39 cellular contexts compared by ENCODE assay signal in the genomic region with DNA sequence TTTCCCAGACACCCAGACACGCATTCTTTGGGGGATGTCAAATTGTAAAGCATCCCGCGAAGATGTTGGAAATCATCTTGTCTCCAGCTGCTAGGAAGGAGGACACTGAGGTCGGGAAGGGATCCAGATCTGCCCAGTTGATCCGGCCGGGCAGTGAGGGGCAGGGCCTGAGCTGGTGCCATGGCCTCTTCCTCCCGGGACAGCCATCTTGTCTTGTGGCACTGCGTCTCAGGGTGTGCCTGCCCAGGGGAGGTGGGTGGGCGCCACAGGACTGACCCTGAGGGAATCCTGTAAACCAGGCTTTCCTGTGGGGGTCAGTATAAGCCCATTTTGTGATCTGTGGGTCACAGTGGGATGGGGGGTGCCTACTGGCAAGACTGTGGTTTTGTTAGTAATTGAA.
"Had no signal": no experiment of that assay in that cellular context is flagged by ENCODE, and none has a peak within 500 bp of the region (broad histone marks: within the 10 kb centered on the region; RNA-seq: fewer than 3 reads in every experiment).

No MANE protein-coding gene starts in this region.

- DNase-seq: activated B cell treated with CpG ODN at 0.5 μM for 24 hours; activated CD4-positive, alpha-beta memory T cell treated with anti-CD3 and anti-CD28 coated beads for 36 hours; activated CD4-positive, alpha-beta T cell treated with anti-CD3 and anti-CD28 coated beads for 4 hours; activated CD4-positive, alpha-beta T cell treated with anti-CD3 and anti-CD28 coated beads, Interleukin-2, amount 10 ng/mL, durations not matched to agents 24 days and 14 days; activated CD4-positive, alpha-beta T cell treated with anti-CD3 and anti-CD28 coated beads, Interleukin-2, amount 50 U/mL, for 1 hour; activated CD4-positive, alpha-beta T cell treated with anti-CD3 and anti-CD28 coated beads, Interleukin-2, amount 50 U/mL, for 4 hours; activated CD4-positive, CD25-positive, alpha-beta regulatory T cell treated with anti-CD3 and anti-CD28 coated beads, Interleukin-2, amount 50 U/mL, for 72 hours; activated CD8-positive, alpha-beta memory T cell treated with anti-CD3 and anti-CD28 coated beads, Interleukin-2, amount 10 ng/mL, durations not matched to agents 7 days and 5 days; activated CD8-positive, alpha-beta T cell treated with anti-CD3 and anti-CD28 coated beads for 36 hours; activated effector memory CD4-positive, alpha-beta T cell treated with anti-CD3 and anti-CD28 coated beads, Interleukin-2, amount 50 U/mL, for 16 hours; activated gamma-delta T cell treated with Interleukin-2 at 50 U/mL for 16 hours; activated naive CD4-positive, alpha-beta T cell; activated naive CD4-positive, alpha-beta T cell treated with anti-CD3 and anti-CD28 coated beads for 36 hours; activated naive CD4-positive, alpha-beta T cell treated with anti-CD3 and anti-CD28 coated beads, Interleukin-2, amount 50 U/mL, for 16 hours; activated naive CD8-positive, alpha-beta T cell treated with anti-CD3 and anti-CD28 coated beads for 36 hours; activated T-cell treated with anti-CD3 and anti-CD28 coated beads for 4 hours; activated T-cell treated with anti-CD3 and anti-CD28 coated beads, Interleukin-2, amount 50 U/mL, for 1 hour; activated T-cell treated with anti-CD3 and anti-CD28 coated beads, Interleukin-2, amount 50 U/mL, for 4 hours; activated T-cell treated with anti-CD3 and anti-CD28 coated beads, Interleukin-2, amount 50 U/mL, for 72 hours; amniotic stem cell; aorta; body of pancreas; brain microvascular endothelial cell; caudate nucleus; cerebellar nuclear complex; T-helper 1 cell; T-helper 2 cell; T-helper 9 cell had no signal

- FAIRE-seq: astrocyte, TTC549 had no signal

- H3K9me3 Mint-ChIP-seq: activated B cell treated with CpG ODN at 0.5 μM for 24 hours; activated CD4-positive, alpha-beta memory T cell treated with anti-CD3 and anti-CD28 coated beads for 36 hours; activated CD4-positive, alpha-beta T cell treated with anti-CD3 and anti-CD28 coated beads, Interleukin-2, amount 10 ng/mL, durations not matched to agents 24 days and 14 days; activated CD8-positive, alpha-beta T cell treated with anti-CD3 and anti-CD28 coated beads for 36 hours; activated naive CD4-positive, alpha-beta T cell treated with anti-CD3 and anti-CD28 coated beads for 36 hours; activated naive CD4-positive, alpha-beta T cell treated with anti-CD3 and anti-CD28 coated beads, Interleukin-2, amount 50 U/mL, for 72 hours; activated T-cell treated with anti-CD3 and anti-CD28 coated beads, Interleukin-2, amount 50 U/mL, for 72 hours; activated T-helper 1 cell treated with anti-CD3 and anti-CD28 coated beads, Interleukin-12 subunit alpha, Interleukin-12 subunit beta, Interleukin-2, Interleukin-4 antibody, amounts not matched to agents 30 ng/mL and 10 ng/mL and 1 ng/mL, durations not matched to agents 14 hours and 24 hours and 36 hours; activated T-helper 17 cell treated with anti-CD3 and anti-CD28 coated beads, Interleukin-2, amount 50 U/mL, for 72 hours; central memory CD8-positive, alpha-beta T cell; T-helper 1 cell treated with Interleukin-12 subunit alpha and Interleukin-12 subunit beta and Interleukin-4 antibody, amounts not matched to agents 30 μg/mL and 1 μg/mL, for 36 hours; T-helper 2 cell treated with Interferon-gamma antibody and Interleukin-4, amounts not matched to agents 5 μg/mL and 100 μg/mL, for 36 hours had no signal

- H3K36me3 ChIP-seq: breast epithelium had no signal

- H3K4me1 Mint-ChIP-seq: activated CD4-positive, alpha-beta T cell treated with anti-CD3 and anti-CD28 coated beads, Interleukin-2, amount 10 ng/mL, durations not matched to agents 24 days and 14 days; activated CD8-positive, alpha-beta memory T cell treated with anti-CD3 and anti-CD28 coated beads, Interleukin-2, amount 10 ng/mL, durations not matched to agents 7 days and 5 days; activated T-helper 17 cell treated with anti-CD3 and anti-CD28 coated beads, Interleukin-2, amount 50 U/mL, for 72 hours; central memory CD8-positive, alpha-beta T cell had no signal

- H3K4me3 ChIP-seq: adrenal gland, body of pancreas, breast epithelium had no signal

- H3K27me3 ChIP-seq: adrenal gland, body of pancreas, brain microvascular endothelial cell, breast epithelium had no signal

- H3K27ac ChIP-seq: adrenal gland, body of pancreas, brain microvascular endothelial cell, breast epithelium, VCaP had no signal

- H3K4me1 ChIP-seq: adrenal gland, body of pancreas, breast epithelium had no signal

- H3K27me3 Mint-ChIP-seq: activated B cell treated with CpG ODN at 0.5 μM for 24 hours; activated CD4-positive, alpha-beta memory T cell treated with anti-CD3 and anti-CD28 coated beads for 36 hours; activated CD4-positive, alpha-beta T cell treated with anti-CD3 and anti-CD28 coated beads, Interleukin-2, amount 10 ng/mL, durations not matched to agents 24 days and 14 days; activated CD8-positive, alpha-beta memory T cell treated with anti-CD3 and anti-CD28 coated beads, Interleukin-2, amount 10 ng/mL, durations not matched to agents 7 days and 5 days; activated CD8-positive, alpha-beta T cell treated with anti-CD3 and anti-CD28 coated beads for 36 hours; activated naive CD8-positive, alpha-beta T cell treated with anti-CD3 and anti-CD28 coated beads for 36 hours; activated T-helper 17 cell treated with anti-CD3 and anti-CD28 coated beads, Interleukin-2, amount 50 U/mL, for 72 hours; central memory CD8-positive, alpha-beta T cell had no signal

- H3K9me3 ChIP-seq: adrenal gland, body of pancreas, breast epithelium had no signal

- H3K4me3 Mint-ChIP-seq: activated B cell treated with CpG ODN at 0.5 μM for 24 hours; activated CD4-positive, alpha-beta memory T cell treated with anti-CD3 and anti-CD28 coated beads for 36 hours; activated CD4-positive, alpha-beta T cell treated with anti-CD3 and anti-CD28 coated beads, Interleukin-2, amount 10 ng/mL, durations not matched to agents 24 days and 14 days; activated CD8-positive, alpha-beta memory T cell treated with anti-CD3 and anti-CD28 coated beads, Interleukin-2, amount 10 ng/mL, durations not matched to agents 7 days and 5 days; activated CD8-positive, alpha-beta T cell treated with anti-CD3 and anti-CD28 coated beads for 36 hours; activated naive CD4-positive, alpha-beta T cell treated with anti-CD3 and anti-CD28 coated beads for 36 hours; activated naive CD8-positive, alpha-beta T cell treated with anti-CD3 and anti-CD28 coated beads for 36 hours; activated T-cell treated with anti-CD3 and anti-CD28 coated beads, Interleukin-2, amount 50 U/mL, for 4 hours; activated T-cell treated with anti-CD3 and anti-CD28 coated beads, Interleukin-2, amount 50 U/mL, for 72 hours; activated T-helper 1 cell treated with anti-CD3 and anti-CD28 coated beads, Interleukin-12 subunit alpha, Interleukin-12 subunit beta, Interleukin-2, Interleukin-4 antibody, amounts not matched to agents 30 ng/mL and 10 ng/mL and 1 ng/mL, durations not matched to agents 14 hours and 24 hours and 36 hours; activated T-helper 17 cell treated with anti-CD3 and anti-CD28 coated beads, Interleukin-2, amount 50 U/mL, for 72 hours; central memory CD8-positive, alpha-beta T cell; T-helper 1 cell treated with Interleukin-12 subunit alpha and Interleukin-12 subunit beta and Interleukin-4 antibody, amounts not matched to agents 30 μg/mL and 1 μg/mL, for 36 hours; T-helper 2 cell treated with Interferon-gamma antibody and Interleukin-4, amounts not matched to agents 5 μg/mL and 100 μg/mL, for 36 hours had no signal

- H3K27ac Mint-ChIP-seq: activated B cell treated with CpG ODN at 0.5 μM for 24 hours; activated CD4-positive, alpha-beta memory T cell treated with anti-CD3 and anti-CD28 coated beads for 36 hours; activated CD4-positive, alpha-beta T cell treated with anti-CD3 and anti-CD28 coated beads, Interleukin-2, amount 10 ng/mL, durations not matched to agents 24 days and 14 days; activated CD8-positive, alpha-beta memory T cell treated with anti-CD3 and anti-CD28 coated beads, Interleukin-2, amount 10 ng/mL, durations not matched to agents 7 days and 5 days; activated CD8-positive, alpha-beta T cell treated with anti-CD3 and anti-CD28 coated beads for 36 hours; activated naive CD4-positive, alpha-beta T cell treated with anti-CD3 and anti-CD28 coated beads for 36 hours; activated naive CD4-positive, alpha-beta T cell treated with anti-CD3 and anti-CD28 coated beads, Interleukin-2, amount 50 U/mL, for 72 hours; activated naive CD8-positive, alpha-beta T cell treated with anti-CD3 and anti-CD28 coated beads for 36 hours; activated T-cell treated with anti-CD3 and anti-CD28 coated beads, Interleukin-2, amount 50 U/mL, for 72 hours; activated T-helper 1 cell treated with anti-CD3 and anti-CD28 coated beads, Interleukin-12 subunit alpha, Interleukin-12 subunit beta, Interleukin-2, Interleukin-4 antibody, amounts not matched to agents 30 ng/mL and 10 ng/mL and 1 ng/mL, durations not matched to agents 14 hours and 24 hours and 36 hours; T-helper 1 cell treated with Interleukin-12 subunit alpha and Interleukin-12 subunit beta and Interleukin-4 antibody, amounts not matched to agents 30 μg/mL and 1 μg/mL, for 36 hours; T-helper 2 cell treated with Interferon-gamma antibody and Interleukin-4, amounts not matched to agents 5 μg/mL and 100 μg/mL, for 36 hours had no signal
